22 cellular contexts compared by ENCODE assay signal in the genomic region with DNA sequence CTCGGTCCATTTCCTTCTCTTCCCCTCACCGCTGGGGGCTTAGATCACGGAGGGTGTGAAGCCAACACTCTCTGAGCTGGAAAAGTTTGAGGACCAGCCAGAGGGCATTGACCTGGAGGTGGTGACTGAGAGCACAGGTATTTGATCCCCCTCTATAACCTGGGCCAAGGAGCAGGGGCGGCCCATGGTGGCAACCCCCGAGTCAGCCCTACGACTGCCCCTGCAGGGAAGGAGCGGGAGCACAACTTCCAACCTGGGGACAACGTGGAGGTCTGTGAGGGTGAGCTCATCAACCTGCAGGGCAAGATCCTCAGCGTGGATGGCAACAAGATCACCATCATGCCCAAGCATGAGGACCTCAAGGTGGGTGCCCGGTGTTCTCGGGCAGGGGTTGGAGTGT. TPM values are rescaled to one million over a fixed set of nuclear protein-coding genes. Genes with fewer than 3 reads are reported as not detected.
A peak's percentile ranks its signal among the peaks of the same experiment; 100 is the strongest.
DNase-seq lines count a peak whose midpoint lies in the region; ATAC-seq and TF ChIP-seq lines count a peak whose summit lies in the region.
"Had no signal": no experiment of that assay in that cellular context is flagged by ENCODE, and none has a peak within 500 bp of the region (broad histone marks: within the 10 kb centered on the region; RNA-seq: fewer than 3 reads in every experiment).

No MANE protein-coding gene starts in this region.

- H3K4me2 ChIP-seq in GM23338, result no peak overlapping the region
- H3K4me2 ChIP-seq: SK-N-SH had no signal

- no peak for ATAC-seq in activated naive CD4-positive, alpha-beta T cell treated with anti-CD3 and anti-CD28 coated beads, Interleukin-2, amount 50 U/mL, for 72 hours
- peak; percentile 55 for ATAC-seq in GM23338
- ATAC-seq in central memory CD8-positive, alpha-beta T cell (replicated peaks; ENCODE audit: extremely low read depth, poor library complexity, severe bottlenecking), result no peak

- H3K27ac Mint-ChIP-seq in activated naive CD4-positive, alpha-beta T cell treated with anti-CD3 and anti-CD28 coated beads, Interleukin-2, amount 50 U/mL, for 72 hours, result peak overlapping the region; percentile 76 to 80
- H3K27ac Mint-ChIP-seq in GM23338, result no peak overlapping the region
- peak overlapping the region; percentile 83 for H3K27ac Mint-ChIP-seq in central memory CD8-positive, alpha-beta T cell (ENCODE audit: low read depth)
- H3K27ac Mint-ChIP-seq: IgD-negative memory B cell had no signal

- no peak overlapping the region for H3K27ac ChIP-seq in GM23338 (ENCODE audit: low read depth)

- H2AFZ ChIP-seq in GM23338, result no peak overlapping the region

- no peaks in the 10 kb centered on the region; the same call in 2 of the 3 replicates for H3K4me1 Mint-ChIP-seq in GM23338
- H3K4me1 Mint-ChIP-seq in central memory CD8-positive, alpha-beta T cell, result peaks cover 22% of the 10 kb centered on the region

- DNase-seq in activated naive CD4-positive, alpha-beta T cell treated with anti-CD3 and anti-CD28 coated beads, Interleukin-2, amount 50 U/mL, for 72 hours (ENCODE audit: low spot score in 2 of 2), result no peak
- DNase-seq in activated naive CD4-positive, alpha-beta T cell treated with Interleukin-2 at 50 U/mL for 16 hours, result no peak
- peak; percentile 29 for DNase-seq in GM23338 (ENCODE audit: low spot score)
- no peak for DNase-seq in central memory CD8-positive, alpha-beta T cell (ENCODE audit: low spot score in 2 of 2)
- no peak for DNase-seq in NCI-H1105 (lab: John Stamatoyannopoulos, UW)
- no peak for DNase-seq in T1000 (lab: John Stamatoyannopoulos, UW)
- DNase-seq in NCI-H1092 treated with DMSO at 0.1 percent for 48 hours (lab: John Stamatoyannopoulos, UW), result no peak
- DNase-seq: CD8-positive, alpha-beta memory T cell; DMS79 treated with DMSO at 0.1 percent for 48 hours; Kasumi-1; MM.1S; NCI-H187; NCI-H2107; NCI-H510A; NCI-H774; OCI-M1; SHP77 treated with DMSO at 0.1 percent for 48 hours; SK-N-SH had no signal

- H4K20me1 ChIP-seq in GM23338 (replicated peaks; ENCODE audit: insufficient read depth), result peaks cover 18% of the 10 kb centered on the region; the same call in 1 of the 2 replicates

- no peak overlapping the region for H3K4me3 ChIP-seq in GM23338
- H3K4me3 ChIP-seq: HAP-1 had no signal

- H3K4me3 Mint-ChIP-seq in GM23338, result no peak overlapping the region
- H3K4me3 Mint-ChIP-seq in central memory CD8-positive, alpha-beta T cell, result no peak overlapping the region
- H3K4me3 Mint-ChIP-seq: CD8-positive, alpha-beta memory T cell; IgD-negative memory B cell had no signal

- no peaks in the 10 kb centered on the region for H3K27me3 ChIP-seq in GM23338 (ENCODE audit: insufficient read depth)

- H3K36me3 ChIP-seq in GM23338 (ENCODE audit: insufficient read depth), result peaks cover 38% of the 10 kb centered on the region

- H3K9me2 ChIP-seq in GM23338 (ENCODE audit: insufficient read depth), result no peaks in the 10 kb centered on the region
- H3K9me2 ChIP-seq: SK-N-SH had no signal

- no peaks in the 10 kb centered on the region for H3K9me3 Mint-ChIP-seq in activated naive CD4-positive, alpha-beta T cell treated with anti-CD3 and anti-CD28 coated beads, Interleukin-2, amount 50 U/mL, for 72 hours
- no peaks in the 10 kb centered on the region; the same call in 2 of the 3 replicates for H3K9me3 Mint-ChIP-seq in GM23338
- no peaks in the 10 kb centered on the region for H3K9me3 Mint-ChIP-seq in central memory CD8-positive, alpha-beta T cell
- H3K9me3 Mint-ChIP-seq: CD8-positive, alpha-beta memory T cell; IgD-negative memory B cell had no signal

- H3K4me1 ChIP-seq in GM23338 (ENCODE audit: insufficient read depth), result no peaks in the 10 kb centered on the region
- H3K4me1 ChIP-seq: HAP-1 had no signal

- H3K79me2 ChIP-seq in GM23338 (replicated peaks; ENCODE audit: insufficient read depth), result no peaks in the 10 kb centered on the region

- H3F3A ChIP-seq in GM23338 (replicated peaks; ENCODE audit: low read depth), result 0 out of 2 replicates have a peak, but pooled peaks cover 10% of the 10 kb centered on the region

- H3K36me3 Mint-ChIP-seq in activated naive CD4-positive, alpha-beta T cell treated with anti-CD3 and anti-CD28 coated beads, Interleukin-2, amount 50 U/mL, for 72 hours, result peaks cover 29 to 35% of the 10 kb centered on the region in 2 donors
- H3K36me3 Mint-ChIP-seq in GM23338 (ENCODE audit: low read depth), result peaks cover 75% of the 10 kb centered on the region
- peaks cover 66% of the 10 kb centered on the region for H3K36me3 Mint-ChIP-seq in central memory CD8-positive, alpha-beta T cell (ENCODE audit: insufficient read depth)

- TF ChIP-seq CTCF in GM23338 (conservative IDR thresholded peaks at IDR 0.05; ENCODE audit: low read depth in 2 of 2), result 0 out of 4 replicates have a peak, but pooled peaks of 1 of the 2 experiments have one; percentile 9

- H3K27me3 Mint-ChIP-seq in GM23338 (ENCODE audit: insufficient read depth, low read depth, poor library complexity), result peaks cover 7% of the 10 kb centered on the region
- H3K27me3 Mint-ChIP-seq in central memory CD8-positive, alpha-beta T cell, result no peaks in the 10 kb centered on the region
- H3K27me3 Mint-ChIP-seq: CD8-positive, alpha-beta memory T cell; IgD-negative memory B cell had no signal

TF ChIP-seq in GM23338, 12 proteins besides CTCF, POLR2A, EP300 and RAD21:
- TF ChIP-seq EZH2phosphoT487 (IDR thresholded peaks at IDR 0.05; ENCODE audit: unreplicated experiment), result no peak
- no peak for TF ChIP-seq CREB1 (CRISPR knock-in tag; IDR thresholded peaks at IDR 0.05; ENCODE audit: low read depth)
- TF ChIP-seq NANOG (IDR thresholded peaks at IDR 0.05; ENCODE audit: borderline replicate concordance), result no peak
- TF ChIP-seq JUNB (IDR thresholded peaks at IDR 0.05; ENCODE audit: unreplicated experiment), result no peak

RNA-seq across cellular contexts. Expression of gene TIMM50, which starts 11.6 kb away (rescaled TPM):
- total RNA-seq in activated naive CD4-positive, alpha-beta T cell treated with anti-CD3 and anti-CD28 coated beads, Interleukin-2, amount 50 U/mL, for 72 hours, result 10 to 100 TPM; 71.2 to 84.8 TPM
- total RNA-seq in GM23338 (2014; rRNA removed; shearing (Covaris generic)), result 119 and 120 TPM in 2 replicates
- 139 and 145 TPM in 2 replicates for polyA plus RNA-seq in GM23338 (2016; fragmentation: Nextera tagmentation; extraction: Ambion mirVana)

RNA-seq across cellular contexts. Expression of gene SUPT5H, which starts 23.7 kb away (rescaled TPM):
- total RNA-seq in activated naive CD4-positive, alpha-beta T cell treated with anti-CD3 and anti-CD28 coated beads, Interleukin-2, amount 50 U/mL, for 72 hours, result 100 to 1,000 TPM; 197 to 211 TPM
- total RNA-seq in GM23338 (2014; rRNA removed; shearing (Covaris generic)), result 75.0 and 108 TPM in 2 replicates
- 144 and 150 TPM in 2 replicates for polyA plus RNA-seq in GM23338 (2016; fragmentation: Nextera tagmentation; extraction: Ambion mirVana)

RNA-seq across cellular contexts. Expression of gene DLL3, which starts 29.7 kb away (rescaled TPM):
- total RNA-seq in activated naive CD4-positive, alpha-beta T cell treated with anti-CD3 and anti-CD28 coated beads, Interleukin-2, amount 50 U/mL, for 72 hours, result under 1 TPM; 0.46 to 0.97 TPM
- 15.6 and 19.1 TPM in 2 replicates for total RNA-seq in GM23338 (2014; rRNA removed; shearing (Covaris generic))
- 9.8 and 9.9 TPM in 2 replicates for polyA plus RNA-seq in GM23338 (2016; fragmentation: Nextera tagmentation; extraction: Ambion mirVana)

RNA-seq across cellular contexts. Expression of gene RPS16, which starts 33.3 kb away (rescaled TPM):
- total RNA-seq in activated naive CD4-positive, alpha-beta T cell treated with anti-CD3 and anti-CD28 coated beads, Interleukin-2, amount 50 U/mL, for 72 hours, result 1,000 to 10,000 TPM; 3,128 to 3,624 TPM
- 106 and 207 TPM in 2 replicates for total RNA-seq in GM23338 (2014; rRNA removed; shearing (Covaris generic))
- polyA plus RNA-seq in GM23338 (2016; fragmentation: Nextera tagmentation; extraction: Ambion mirVana), result 1,901 and 2,135 TPM in 2 replicates

RNA-seq across cellular contexts. Expression of gene SELENOV, which starts 45.9 kb away (rescaled TPM):
- total RNA-seq in activated naive CD4-positive, alpha-beta T cell treated with anti-CD3 and anti-CD28 coated beads, Interleukin-2, amount 50 U/mL, for 72 hours, result not detected
- total RNA-seq in GM23338 (2014; rRNA removed; shearing (Covaris generic)), result 8.7 and 13.8 TPM in 2 replicates
- polyA plus RNA-seq in GM23338 (2016; fragmentation: Nextera tagmentation; extraction: Ambion mirVana), result 8.0 and 12.4 TPM in 2 replicates
- total RNA-seq: CD8-positive, alpha-beta memory T cell; RPMI7951 had no signal
- polyA plus RNA-seq: BJ; CD8-positive, alpha-beta memory T cell; IgD-negative memory B cell had no signal
